ENCODE assay signal across 4 cellular contexts in the genomic region with DNA sequence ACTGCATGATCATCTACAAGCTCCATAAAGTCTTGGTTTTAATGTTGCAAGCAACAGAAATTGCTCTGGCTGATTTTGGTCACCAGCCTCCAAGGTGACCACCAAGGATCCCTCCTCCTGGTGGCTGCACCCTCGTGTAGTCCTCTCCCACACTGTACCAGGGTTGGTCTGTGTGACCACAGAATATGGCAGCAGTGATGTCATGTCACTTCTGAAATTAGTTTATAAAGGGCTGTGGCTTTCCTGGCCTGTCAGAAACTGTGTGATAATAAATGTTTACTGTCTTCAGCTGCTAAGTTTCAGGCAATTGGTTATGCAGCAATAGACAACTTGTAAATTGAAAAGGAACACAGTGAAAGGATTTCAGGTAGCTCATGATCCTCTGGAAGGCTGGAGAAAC.
TF ChIP-seq lines count a peak whose summit lies in the region.

No MANE protein-coding gene starts in this region.

TF ChIP-seq in GM12878, 131 proteins besides CTCF, POLR2A, EP300 and RAD21:
- peak; percentile 37; the same call in 1 of the 2 replicates for TF ChIP-seq JUNB (IDR thresholded peaks at IDR 0.05)
- TF ChIP-seq, protein P1, sequence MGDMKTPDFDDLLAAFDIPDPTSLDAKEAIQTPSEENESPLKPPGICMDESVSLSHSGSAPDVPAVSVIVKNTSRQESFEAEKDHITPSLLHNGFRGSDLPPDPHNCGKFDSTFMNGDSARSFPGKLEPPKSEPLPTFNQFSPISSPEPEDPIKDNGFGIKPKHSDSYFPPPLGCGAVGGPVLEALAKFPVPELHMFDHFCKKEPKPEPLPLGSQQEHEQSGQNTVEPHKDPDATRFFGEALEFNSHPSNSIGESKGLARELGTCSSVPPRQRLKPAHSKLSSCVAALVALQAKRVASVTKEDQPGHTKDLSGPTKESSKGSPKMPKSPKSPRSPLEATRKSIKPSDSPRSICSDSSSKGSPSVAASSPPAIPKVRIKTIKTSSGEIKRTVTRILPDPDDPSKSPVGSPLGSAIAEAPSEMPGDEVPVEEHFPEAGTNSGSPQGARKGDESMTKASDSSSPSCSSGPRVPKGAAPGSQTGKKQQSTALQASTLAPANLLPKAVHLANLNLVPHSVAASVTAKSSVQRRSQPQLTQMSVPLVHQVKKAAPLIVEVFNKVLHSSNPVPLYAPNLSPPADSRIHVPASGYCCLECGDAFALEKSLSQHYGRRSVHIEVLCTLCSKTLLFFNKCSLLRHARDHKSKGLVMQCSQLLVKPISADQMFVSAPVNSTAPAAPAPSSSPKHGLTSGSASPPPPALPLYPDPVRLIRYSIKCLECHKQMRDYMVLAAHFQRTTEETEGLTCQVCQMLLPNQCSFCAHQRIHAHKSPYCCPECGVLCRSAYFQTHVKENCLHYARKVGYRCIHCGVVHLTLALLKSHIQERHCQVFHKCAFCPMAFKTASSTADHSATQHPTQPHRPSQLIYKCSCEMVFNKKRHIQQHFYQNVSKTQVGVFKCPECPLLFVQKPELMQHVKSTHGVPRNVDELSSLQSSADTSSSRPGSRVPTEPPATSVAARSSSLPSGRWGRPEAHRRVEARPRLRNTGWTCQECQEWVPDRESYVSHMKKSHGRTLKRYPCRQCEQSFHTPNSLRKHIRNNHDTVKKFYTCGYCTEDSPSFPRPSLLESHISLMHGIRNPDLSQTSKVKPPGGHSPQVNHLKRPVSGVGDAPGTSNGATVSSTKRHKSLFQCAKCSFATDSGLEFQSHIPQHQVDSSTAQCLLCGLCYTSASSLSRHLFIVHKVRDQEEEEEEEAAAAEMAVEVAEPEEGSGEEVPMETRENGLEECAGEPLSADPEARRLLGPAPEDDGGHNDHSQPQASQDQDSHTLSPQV (IDR thresholded peaks at IDR 0.05), result no peak
- TF ChIP-seq CREB1 (IDR thresholded peaks at IDR 0.05; ENCODE audit: low read depth), result 0 out of 2 replicates have a peak, but pooled peaks have one; percentile 24
- no peak for TF ChIP-seq ZNF207 (IDR thresholded peaks at IDR 0.05; ENCODE audit: borderline replicate concordance)
- peak; percentile 81 for TF ChIP-seq RUNX3 (IDR thresholded peaks at IDR 0.05; ENCODE audit: low read length)
- no peak for TF ChIP-seq ASH2L (IDR thresholded peaks at IDR 0.05; ENCODE audit: borderline replicate concordance, low read depth)
- TF ChIP-seq POLR2AphosphoS2 (IDR thresholded peaks at IDR 0.05; ENCODE audit: low read depth, low read length), result no peak
- 0 out of 2 replicates have a peak, but pooled peaks have one; percentile 25 for TF ChIP-seq EED (IDR thresholded peaks at IDR 0.05; ENCODE audit: low read depth)
TF ChIP-seq in GM12878: peak in this region for 4.

TF ChIP-seq in GM12891, 5 proteins besides CTCF, POLR2A, EP300 and RAD21:
- TF ChIP-seq POLR2AphosphoS5 (IDR thresholded peaks at IDR 0.05; ENCODE audit: low read depth, low read length) (no peak), TAF1 (IDR thresholded peaks at IDR 0.05; ENCODE audit: low read depth, low read length) (no peak), SPI1 (IDR thresholded peaks at IDR 0.05; ENCODE audit: low read depth, low read length) (no peak), POU2F2 (IDR thresholded peaks at IDR 0.05; ENCODE audit: low read depth, low read length) (no peak), PAX5 (IDR thresholded peaks at IDR 0.05; ENCODE audit: insufficient read depth, low read length, severe bottlenecking) (no peak)

TF ChIP-seq in WTC11, 78 proteins besides CTCF, POLR2A, EP300 and RAD21:
- no peak for TF ChIP-seq USF1 (CRISPR knock-in tag; IDR thresholded peaks at IDR 0.05)
- TF ChIP-seq, protein P2, sequence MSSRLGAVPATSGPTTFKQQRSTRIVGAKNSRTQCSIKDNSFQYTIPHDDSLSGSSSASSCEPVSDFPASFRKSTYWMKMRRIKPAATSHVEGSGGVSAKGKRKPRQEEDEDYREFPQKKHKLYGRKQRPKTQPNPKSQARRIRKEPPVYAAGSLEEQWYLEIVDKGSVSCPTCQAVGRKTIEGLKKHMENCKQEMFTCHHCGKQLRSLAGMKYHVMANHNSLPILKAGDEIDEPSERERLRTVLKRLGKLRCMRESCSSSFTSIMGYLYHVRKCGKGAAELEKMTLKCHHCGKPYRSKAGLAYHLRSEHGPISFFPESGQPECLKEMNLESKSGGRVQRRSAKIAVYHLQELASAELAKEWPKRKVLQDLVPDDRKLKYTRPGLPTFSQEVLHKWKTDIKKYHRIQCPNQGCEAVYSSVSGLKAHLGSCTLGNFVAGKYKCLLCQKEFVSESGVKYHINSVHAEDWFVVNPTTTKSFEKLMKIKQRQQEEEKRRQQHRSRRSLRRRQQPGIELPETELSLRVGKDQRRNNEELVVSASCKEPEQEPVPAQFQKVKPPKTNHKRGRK (CRISPR knock-in tag; IDR thresholded peaks at IDR 0.05; ENCODE audit: borderline replicate concordance), result no peak
- TF ChIP-seq PRDM15 (CRISPR knock-in tag; IDR thresholded peaks at IDR 0.05), result no peak
- no peak for TF ChIP-seq ZNF416 (CRISPR knock-in tag; IDR thresholded peaks at IDR 0.05)

TF ChIP-seq in GM23338, 12 proteins besides CTCF, POLR2A, EP300 and RAD21:
- TF ChIP-seq JUNB (IDR thresholded peaks at IDR 0.05; ENCODE audit: unreplicated experiment), result no peak
- no peak for TF ChIP-seq EZH2 (IDR thresholded peaks at IDR 0.05; ENCODE audit: low read depth, unreplicated experiment)
- no peak for TF ChIP-seq ZNF331 (CRISPR knock-in tag; IDR thresholded peaks at IDR 0.05; ENCODE audit: low read depth)
- no peak for TF ChIP-seq NANOG (IDR thresholded peaks at IDR 0.05; ENCODE audit: borderline replicate concordance)
- no peak for TF ChIP-seq EZH2phosphoT487 (IDR thresholded peaks at IDR 0.05; ENCODE audit: unreplicated experiment)
- TF ChIP-seq CREB1 (CRISPR knock-in tag; IDR thresholded peaks at IDR 0.05; ENCODE audit: low read depth), result no peak
- TF ChIP-seq ZNF114 (CRISPR knock-in tag; IDR thresholded peaks at IDR 0.05), result no peak
- no peak for TF ChIP-seq REST (IDR thresholded peaks at IDR 0.05; ENCODE audit: unreplicated experiment)
- TF ChIP-seq POLR2AphosphoS5 (IDR thresholded peaks at IDR 0.05; ENCODE audit: low read depth), result no peak
- TF ChIP-seq, protein P3, sequence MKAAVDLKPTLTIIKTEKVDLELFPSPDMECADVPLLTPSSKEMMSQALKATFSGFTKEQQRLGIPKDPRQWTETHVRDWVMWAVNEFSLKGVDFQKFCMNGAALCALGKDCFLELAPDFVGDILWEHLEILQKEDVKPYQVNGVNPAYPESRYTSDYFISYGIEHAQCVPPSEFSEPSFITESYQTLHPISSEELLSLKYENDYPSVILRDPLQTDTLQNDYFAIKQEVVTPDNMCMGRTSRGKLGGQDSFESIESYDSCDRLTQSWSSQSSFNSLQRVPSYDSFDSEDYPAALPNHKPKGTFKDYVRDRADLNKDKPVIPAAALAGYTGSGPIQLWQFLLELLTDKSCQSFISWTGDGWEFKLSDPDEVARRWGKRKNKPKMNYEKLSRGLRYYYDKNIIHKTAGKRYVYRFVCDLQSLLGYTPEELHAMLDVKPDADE (IDR thresholded peaks at IDR 0.05), result no peak
